In the genomic region with DNA sequence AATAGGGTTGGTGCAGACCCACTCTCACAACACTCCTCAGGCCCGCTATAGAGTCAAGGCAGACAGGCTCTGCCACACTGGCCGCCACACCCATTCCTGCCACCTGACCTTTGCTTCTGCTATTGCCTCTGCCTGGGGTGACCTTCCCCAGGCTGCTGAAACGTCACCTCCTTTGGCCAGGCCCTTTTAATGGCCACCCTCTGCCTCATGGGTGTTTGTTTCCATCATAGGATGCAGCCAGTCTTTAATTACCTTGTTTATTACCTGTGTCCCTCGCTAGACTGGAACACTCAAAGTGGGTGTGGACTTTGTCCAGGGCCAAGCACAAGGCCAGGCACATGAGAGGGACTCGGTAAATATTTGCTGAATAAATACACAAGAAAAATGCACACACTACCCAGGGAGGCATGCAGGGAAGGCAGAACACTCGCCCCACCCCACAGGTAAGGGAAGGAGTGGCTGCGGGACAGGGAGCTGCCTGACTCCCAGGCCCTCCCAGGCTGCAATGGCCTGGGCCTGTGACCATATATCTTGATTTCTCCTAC, we compare ENCODE assay signal across 11 cellular contexts. TPM values are rescaled to one million over a fixed set of nuclear protein-coding genes. Genes with fewer than 3 reads are reported as not detected.
DNase-seq lines count a peak whose midpoint lies in the region; ATAC-seq and TF ChIP-seq lines count a peak whose summit lies in the region.
"Had no signal": no experiment of that assay in that cellular context is flagged by ENCODE, and none has a peak within 500 bp of the region (broad histone marks: within the 10 kb centered on the region; RNA-seq: fewer than 3 reads in every experiment).

No MANE protein-coding gene starts in this region.

- POLR2A ChIA-PET in CD4-positive, alpha-beta memory T cell (lab: Charles Lee; ENCODE audit: partially characterized antibody): interaction anchor here (1.4 to 28.5 kb wide), 5 partner anchors 9 to 127 kb away, joined by 3 to 1691 read pairs (median 83); a partner anchor contains a TSS

- no peaks in the 10 kb centered on the region for H3K27me3 ChIP-seq in CD4-positive, alpha-beta memory T cell (ENCODE audit: insufficient read depth, low read length)
- H3K27me3 ChIP-seq in Loucy (ENCODE audit: insufficient read depth, low read length, poor library complexity, severe bottlenecking) (no peaks in the 10 kb centered on the region), osteoblast (ENCODE audit: insufficient read depth, low read length) (no peaks in the 10 kb centered on the region)
- H3K27me3 ChIP-seq in effector memory CD4-positive, alpha-beta T cell (replicated peaks; ENCODE audit: control insufficient read depth, insufficient read depth, low read length, poor library complexity, severe bottlenecking): no peaks in the 10 kb centered on the region

- no peak overlapping the region for H3K4me3 ChIP-seq in CD4-positive, alpha-beta memory T cell (ENCODE audit: low read length in 2 of 2)
- H3K4me3 ChIP-seq in Loucy (ENCODE audit: low read length, poor library complexity, severe bottlenecking): peak overlapping the region; percentile 30
- H3K4me3 ChIP-seq in effector memory CD4-positive, alpha-beta T cell (ENCODE audit: insufficient read depth, low read depth, low read length, poor library complexity, severe bottlenecking): no peak overlapping the region
- no peak overlapping the region for H3K4me3 ChIP-seq in osteoblast (ENCODE audit: insufficient read depth, low read length)
- H3K4me3 ChIP-seq: GM23248 had no signal

- H3K36me3 Mint-ChIP-seq in CD4-positive, alpha-beta memory T cell: peaks cover 4 to 5% of the 10 kb centered on the region in 2 donors

- CTCF ChIA-PET in CD4-positive, alpha-beta memory T cell (lab: Charles Lee; ENCODE audit: partially characterized antibody): interaction anchor here (0.7 to 9.4 kb wide), 4 partner anchors 8 to 39 kb away, joined by 3 to 255 read pairs (median 8); a partner anchor contains a TSS

- no peak for ATAC-seq in HG02840 (IDR thresholded peaks at IDR 0.05; ENCODE audit: low FRiP score, unreplicated experiment)

- peak overlapping the region; percentile 100 for H3K9ac ChIP-seq in Loucy (ENCODE audit: low read depth, low read length, poor library complexity, severe bottlenecking)
- H3K9ac ChIP-seq: GM23248 had no signal

- H3K9me3 Mint-ChIP-seq in CD4-positive, alpha-beta memory T cell: no peaks in the 10 kb centered on the region

- H3K4me2 ChIP-seq in Loucy (ENCODE audit: low read depth, low read length, poor library complexity, severe bottlenecking): peak overlapping the region; percentile 99
- no peak overlapping the region for H3K4me2 ChIP-seq in osteoblast (ENCODE audit: insufficient read depth, low read length)

- no peak for DNase-seq in CD4-positive, alpha-beta memory T cell
- DNase-seq in effector memory CD4-positive, alpha-beta T cell: no peak
- DNase-seq in osteoblast (ENCODE audit: insufficient read length, low spot score, missing footprints) (peak; percentile 9), cerebellar cortex (ENCODE audit: low spot score) (no peak), GM19238 (ENCODE audit: insufficient read length, low spot score) (no peak)
- DNase-seq: activated gamma-delta T cell; GM23248; NCI-H1048; stimulated activated CD4-positive, alpha-beta T cell treated with anti-CD3 and anti-CD28 coated beads, Interleukin-4, amount 100 ng/mL, for 24 hours had no signal

- H3K27me3 Mint-ChIP-seq in CD4-positive, alpha-beta memory T cell: no peaks in the 10 kb centered on the region

- TF ChIP-seq CTCF in Loucy (conservative IDR thresholded peaks at IDR 0.05; ENCODE audit: low read length) (no peak), osteoblast (IDR thresholded peaks at IDR 0.05; ENCODE audit: extremely low read depth, low read depth, low read length) (no peak)

- no peaks in the 10 kb centered on the region for H3K9me3 ChIP-seq in CD4-positive, alpha-beta memory T cell (ENCODE audit: control insufficient read depth in 1 of 2, low read length in 2 of 2)
- H3K9me3 ChIP-seq in Loucy (ENCODE audit: insufficient read depth, low read depth, low read length): no peaks in the 10 kb centered on the region
- no peaks in the 10 kb centered on the region for H3K9me3 ChIP-seq in effector memory CD4-positive, alpha-beta T cell (ENCODE audit: control insufficient read depth, low read length)
- no peaks in the 10 kb centered on the region for H3K9me3 ChIP-seq in osteoblast (ENCODE audit: low read depth, low read length)

- H3K27ac Mint-ChIP-seq in CD4-positive, alpha-beta memory T cell: peak overlapping the region; percentile 86 to 97 (median 92)

- H2AFZ ChIP-seq in Loucy (ENCODE audit: low read length) (no peak overlapping the region), osteoblast (ENCODE audit: low read length) (no peak overlapping the region)
- H2AFZ ChIP-seq: GM23248 had no signal

- H3K27ac ChIP-seq in CD4-positive, alpha-beta memory T cell (ENCODE audit: low read depth, low read length): peak overlapping the region; percentile 33
- peak overlapping the region; percentile 79 for H3K27ac ChIP-seq in effector memory CD4-positive, alpha-beta T cell (ENCODE audit: insufficient read depth, low read length, poor library complexity, severe bottlenecking)
- H3K27ac ChIP-seq in osteoblast (ENCODE audit: low read depth, low read length): no peak overlapping the region
- H3K27ac ChIP-seq: GM23248 had no signal

- intact Hi-C loops in CD4-positive, alpha-beta memory T cell (cut with micrococcal nuclease): loop anchor here (5.0 kb wide), 1 partner anchor 202 kb away; no protein-coding TSS in a partner anchor

- H3K79me2 ChIP-seq in Loucy (ENCODE audit: insufficient read depth, low read length) (peaks cover 56% of the 10 kb centered on the region), osteoblast (ENCODE audit: insufficient read depth, low read length) (peaks cover 52% of the 10 kb centered on the region)

- peaks cover 37 to 68% (median 51%) of the 10 kb centered on the region in 4 donors for H3K4me1 Mint-ChIP-seq in CD4-positive, alpha-beta memory T cell

- H3K9me2 ChIP-seq in Loucy (replicated peaks; ENCODE audit: low read depth, low read length): no peaks in the 10 kb centered on the region

- H4K20me1 ChIP-seq in Loucy (ENCODE audit: insufficient read depth, low read length, poor library complexity, severe bottlenecking) (peaks cover 3% of the 10 kb centered on the region), osteoblast (ENCODE audit: insufficient read depth, low read length) (no peaks in the 10 kb centered on the region)

- peaks cover 18% of the 10 kb centered on the region for H3F3A ChIP-seq in Loucy (ENCODE audit: low read depth)

- H3K4me3 Mint-ChIP-seq in CD4-positive, alpha-beta memory T cell: peak overlapping the region in 7 of 8 donors; percentile 41 to 80 (median 76)

- peaks cover 69% of the 10 kb centered on the region for H3K4me1 ChIP-seq in CD4-positive, alpha-beta memory T cell (ENCODE audit: insufficient read depth, low read length)
- H3K4me1 ChIP-seq in Loucy (ENCODE audit: insufficient read depth, low read length, poor library complexity, severe bottlenecking) (peaks cover 76% of the 10 kb centered on the region), osteoblast (ENCODE audit: insufficient read depth, low read length) (peaks cover 25% of the 10 kb centered on the region)
- peaks cover 53% of the 10 kb centered on the region for H3K4me1 ChIP-seq in effector memory CD4-positive, alpha-beta T cell (ENCODE audit: control insufficient read depth, insufficient read depth, low read length, poor library complexity, severe bottlenecking)

- no peaks in the 10 kb centered on the region for H3K36me3 ChIP-seq in CD4-positive, alpha-beta memory T cell (ENCODE audit: insufficient read depth, low read length)
- H3K36me3 ChIP-seq in Loucy (ENCODE audit: insufficient read depth, low read length) (no peaks in the 10 kb centered on the region), osteoblast (ENCODE audit: insufficient read depth, low read length) (peaks cover 3% of the 10 kb centered on the region)
- peaks cover under 1% of the 10 kb centered on the region for H3K36me3 ChIP-seq in effector memory CD4-positive, alpha-beta T cell (ENCODE audit: control insufficient read depth, insufficient read depth, low read length)

RNA-seq across cellular contexts. Expression of a gene that starts 3.2 kb away (rescaled TPM):
- total RNA-seq in CD4-positive, alpha-beta memory T cell: 10 to 100 TPM; 64.2 to 65.0 TPM
- polyA plus RNA-seq in CD4-positive, alpha-beta memory T cell: 100 to 1,000 TPM; 121 to 164 TPM
- 74.3 and 74.6 TPM in 2 replicates for total RNA-seq in osteoblast

RNA-seq across cellular contexts. Expression of a gene that starts 20.7 kb away (rescaled TPM):
- total RNA-seq in CD4-positive, alpha-beta memory T cell: 10 to 100 TPM; 46.2 to 49.2 TPM
- 1 to 10 TPM; 6.8 to 8.0 TPM for polyA plus RNA-seq in CD4-positive, alpha-beta memory T cell
- 31.1 and 56.3 TPM in 2 replicates for total RNA-seq in osteoblast

RNA-seq across cellular contexts. Expression of a gene that starts 38.2 kb away (rescaled TPM):
- 100 to 1,000 TPM; 163 TPM for total RNA-seq in CD4-positive, alpha-beta memory T cell
- polyA plus RNA-seq in CD4-positive, alpha-beta memory T cell: 100 to 1,000 TPM in 1 of 2 donors, 10 to 100 TPM in 1; 16.5 to 133 TPM
- 170 and 172 TPM in 2 replicates for total RNA-seq in osteoblast

RNA-seq across cellular contexts. Expression of a gene that starts 45.4 kb away (rescaled TPM):
- total RNA-seq in CD4-positive, alpha-beta memory T cell: 1 to 10 TPM; 5.5 to 5.8 TPM
- polyA plus RNA-seq in CD4-positive, alpha-beta memory T cell: 1 to 10 TPM in 1 of 2 donors, under 1 TPM in 1; 0.13 to 1.8 TPM
- total RNA-seq in osteoblast: 2.5 and 3.5 TPM in 2 replicates
